8 cellular contexts compared by ENCODE assay signal in the genomic region with DNA sequence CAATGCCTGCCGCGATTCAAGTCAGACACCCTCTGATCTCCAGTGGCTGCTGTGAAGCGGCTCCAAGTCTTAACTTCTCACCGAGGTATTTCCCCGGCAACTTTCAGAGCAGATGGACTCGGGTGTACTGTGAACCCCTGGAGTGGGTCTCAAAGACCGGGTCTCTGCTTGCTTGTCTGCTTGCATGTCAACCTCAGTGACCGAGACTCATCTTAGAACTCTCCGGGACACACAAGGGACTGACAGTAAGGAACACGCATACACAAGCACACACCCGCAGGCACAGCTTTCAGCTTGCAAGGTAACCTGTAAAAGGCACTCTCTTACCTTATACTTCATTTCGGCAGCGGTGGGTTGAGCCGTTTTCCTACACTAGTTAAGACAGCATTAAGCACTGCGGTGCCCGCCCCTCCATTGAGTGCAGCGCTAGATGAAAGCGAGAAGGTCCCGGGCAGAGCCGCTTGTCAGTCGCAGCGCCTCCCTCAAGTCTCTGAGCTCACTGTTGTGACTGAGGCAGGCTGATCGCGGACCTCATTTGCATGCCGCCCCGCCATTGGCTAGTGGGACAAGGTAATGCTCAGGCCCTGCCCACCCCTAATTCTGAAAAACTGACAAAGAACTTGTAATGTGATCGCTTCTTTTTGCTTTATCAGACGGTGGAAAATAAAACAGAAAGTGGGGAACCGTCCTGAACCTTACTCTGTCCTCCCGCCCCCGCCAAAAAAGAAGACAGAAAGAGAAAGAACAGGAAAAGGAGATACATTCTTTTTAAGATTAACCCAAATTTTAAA. TPM values are rescaled to one million over a fixed set of nuclear protein-coding genes. Genes with fewer than 3 reads are reported as not detected.
DNase-seq lines count a peak whose midpoint lies in the region; ATAC-seq, FAIRE-seq and TF ChIP-seq lines count a peak whose summit lies in the region.

A gene with protein sequence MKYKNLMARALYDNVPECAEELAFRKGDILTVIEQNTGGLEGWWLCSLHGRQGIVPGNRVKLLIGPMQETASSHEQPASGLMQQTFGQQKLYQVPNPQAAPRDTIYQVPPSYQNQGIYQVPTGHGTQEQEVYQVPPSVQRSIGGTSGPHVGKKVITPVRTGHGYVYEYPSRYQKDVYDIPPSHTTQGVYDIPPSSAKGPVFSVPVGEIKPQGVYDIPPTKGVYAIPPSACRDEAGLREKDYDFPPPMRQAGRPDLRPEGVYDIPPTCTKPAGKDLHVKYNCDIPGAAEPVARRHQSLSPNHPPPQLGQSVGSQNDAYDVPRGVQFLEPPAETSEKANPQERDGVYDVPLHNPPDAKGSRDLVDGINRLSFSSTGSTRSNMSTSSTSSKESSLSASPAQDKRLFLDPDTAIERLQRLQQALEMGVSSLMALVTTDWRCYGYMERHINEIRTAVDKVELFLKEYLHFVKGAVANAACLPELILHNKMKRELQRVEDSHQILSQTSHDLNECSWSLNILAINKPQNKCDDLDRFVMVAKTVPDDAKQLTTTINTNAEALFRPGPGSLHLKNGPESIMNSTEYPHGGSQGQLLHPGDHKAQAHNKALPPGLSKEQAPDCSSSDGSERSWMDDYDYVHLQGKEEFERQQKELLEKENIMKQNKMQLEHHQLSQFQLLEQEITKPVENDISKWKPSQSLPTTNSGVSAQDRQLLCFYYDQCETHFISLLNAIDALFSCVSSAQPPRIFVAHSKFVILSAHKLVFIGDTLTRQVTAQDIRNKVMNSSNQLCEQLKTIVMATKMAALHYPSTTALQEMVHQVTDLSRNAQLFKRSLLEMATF (minus strand): TSS at position 492 of the 791 bp plus-strand sequence. CDS start 153 bp downstream, at position 339.

- H3K27me3 ChIP-seq in right atrium auricular region, result no peaks in the 10 kb centered on the region
- no peaks in the 10 kb centered on the region for H3K27me3 ChIP-seq in psoas muscle (ENCODE audit: insufficient read depth in 3 of 3, low read length in 2 of 3)

- H3K4me1 ChIP-seq in right atrium auricular region (peaks cover 0 to 20% of the 10 kb centered on the region in 2 donors), psoas muscle (peaks cover 7% of the 10 kb centered on the region)

- DNase-seq in NCI-H187 (lab: John Stamatoyannopoulos, UW), result peak; percentile 62 to 91
- DNase-seq in T-helper 2 cell, result peak; percentile 89 to 98 (median 93)
- DNase-seq in right atrium auricular region (ENCODE audit: low spot score), result peak; percentile 99
- peak; percentile 92 to 94 for DNase-seq in psoas muscle
- peak; percentile 96 for DNase-seq in urothelium cell line (ENCODE audit: low spot score)

- H3K27ac ChIP-seq in angular gyrus (ENCODE audit: low read depth, low read length) (peak within 1 kb of the TSS; percentile 57), right atrium auricular region (peak within 1 kb of the TSS; percentile 91 to 92), psoas muscle (peak within 1 kb of the TSS; percentile 78)

- ATAC-seq in GM18498 (IDR thresholded peaks at IDR 0.05; ENCODE audit: unreplicated experiment) (peak; percentile 99), HG02938 (IDR thresholded peaks at IDR 0.05; ENCODE audit: unreplicated experiment) (peak; percentile 98), psoas muscle (peak; percentile 96 to 99 (median 98))

- H3K36me3 ChIP-seq in right atrium auricular region (peaks cover 7% of the 10 kb centered on the region), psoas muscle (ENCODE audit: insufficient read depth in 1 of 2, low read depth in 1 of 2) (no peaks in the 10 kb centered on the region)

- intact Hi-C loops in psoas muscle (cut with DNase I), result loop anchor here in 1 of 2 donors (5.0 kb wide), 2 partner anchors 80 to 135 kb away; no protein-coding TSS in a partner anchor

- no peaks in the 10 kb centered on the region for H3K9me3 ChIP-seq in right atrium auricular region
- no peaks in the 10 kb centered on the region for H3K9me3 ChIP-seq in psoas muscle

- no peak for FAIRE-seq in urothelium cell line (lab: Jason Lieb, UNC)

- peak within 1 kb of the TSS; percentile 68 to 70 for H3K4me3 ChIP-seq in right atrium auricular region
- H3K4me3 ChIP-seq in psoas muscle, result peak within 1 kb of the TSS; percentile 80

- 0 to 1% (median 1%) methylated on average over 31 of the region's 31 CpGs for WGBS in psoas muscle, 3 donors

- no peak for TF ChIP-seq CTCF in right atrium auricular region (IDR thresholded peaks at IDR 0.05)
- no peak for TF ChIP-seq CTCF in psoas muscle (IDR thresholded peaks at IDR 0.05)

RNA-seq across cellular contexts. Expression of the gene that starts here (rescaled TPM):
- total RNA-seq in right atrium auricular region (10 to 100 TPM; 47.3 to 56.2 TPM), psoas muscle (10 to 100 TPM; 11.2 to 15.7 (median 12.8) TPM)
- polyA plus RNA-seq in psoas muscle, result 10 to 100 TPM in 1 of 3 donors, 1 to 10 TPM in 2; 9.0 to 11.0 (median 10.0) TPM

Comparison
In these comparisons a context has a peak if more than half of its experiments do, and no peak if none do; other contexts are left out.
1. Peak in every context shown above with its lines: DNase-seq, ATAC-seq, H3K4me3 ChIP-seq and H3K27ac ChIP-seq.